8 cellular contexts compared by ENCODE assay signal in the genomic region with DNA sequence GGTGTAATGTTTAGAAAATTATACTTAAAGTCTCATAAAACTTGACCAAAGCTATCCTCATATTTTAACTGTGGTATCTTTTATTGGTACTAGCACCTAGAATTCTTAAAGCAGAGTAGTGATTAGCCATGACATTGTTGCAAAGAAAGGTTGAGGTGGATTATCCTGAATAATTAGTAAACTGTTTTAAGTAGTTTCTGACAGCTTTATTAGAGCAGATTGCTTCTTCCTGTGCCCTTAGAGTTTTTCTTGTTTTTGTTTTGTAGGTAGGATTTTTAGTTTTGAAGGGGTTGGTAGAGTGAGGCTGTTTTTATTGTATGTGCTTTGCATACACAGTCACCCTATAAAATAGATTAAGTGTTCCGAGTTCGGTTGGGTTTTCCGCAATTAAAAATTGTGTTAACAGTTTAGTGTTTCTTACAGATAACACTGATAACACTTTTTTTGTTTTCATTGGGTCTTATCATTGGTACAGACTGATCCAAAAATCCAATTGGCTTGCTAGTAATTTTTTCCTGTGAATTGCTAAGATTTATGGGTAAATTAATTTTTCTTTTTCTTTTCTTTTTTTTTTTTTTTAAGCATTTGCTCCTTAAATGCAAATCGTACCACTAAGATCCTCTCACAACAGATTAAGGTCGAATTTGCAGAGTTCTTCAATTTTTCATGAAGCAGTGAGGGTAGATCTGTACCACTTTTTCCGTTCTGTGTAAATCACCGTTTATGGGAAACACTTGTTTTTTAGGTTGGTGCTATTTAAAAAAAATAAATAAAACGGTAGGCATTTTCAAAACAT. TPM values are rescaled to one million over a fixed set of nuclear protein-coding genes. Genes with fewer than 3 reads are reported as not detected.
DNase-seq lines count a peak whose midpoint lies in the region; ATAC-seq and TF ChIP-seq lines count a peak whose summit lies in the region.

No MANE protein-coding gene starts in this region.

- no peak for ATAC-seq in HG02870 (IDR thresholded peaks at IDR 0.05; ENCODE audit: unreplicated experiment)

- no peak for TF ChIP-seq EP300 in neural cell (conservative IDR thresholded peaks at IDR 0.05; ENCODE audit: poor library complexity, severe bottlenecking)

- H3F3A ChIP-seq in neural cell (ENCODE audit: insufficient read depth, low read length, poor library complexity, severe bottlenecking): peaks cover 7% of the 10 kb centered on the region

- TF ChIP-seq CTCF in BE2C (IDR thresholded peaks at IDR 0.05; ENCODE audit: low read depth, low read length) (no peak), LNCaP clone FGC (IDR thresholded peaks at IDR 0.05; ENCODE audit: control insufficient read depth, extremely low read depth, insufficient read depth) (no peak), dorsolateral prefrontal cortex (IDR thresholded peaks at IDR 0.05 in 54 of 56, conservative IDR thresholded peaks at IDR 0.05 in 2 of 56; ENCODE audit: low read depth in 1 of 56, partially characterized antibody in 56 of 56) (no peak), neural cell (IDR thresholded peaks at IDR 0.05; ENCODE audit: poor library complexity, severe bottlenecking) (no peak)

- H3K36me3 ChIP-seq in BE2C (peaks cover 57% of the 10 kb centered on the region), neural cell (ENCODE audit: insufficient read depth, low read length) (no peaks in the 10 kb centered on the region)

- no peak for DNase-seq in BE2C
- DNase-seq in LNCaP clone FGC (ENCODE audit: low read depth): peak; percentile 46
- DNase-seq in dorsolateral prefrontal cortex: no peak
- no peak for DNase-seq in dermis blood vessel endothelial cell
- DNase-seq in stimulated activated CD4-positive, alpha-beta T cell treated with anti-CD3 and anti-CD28 coated beads, Interleukin-12 subunit alpha, Interleukin-12 subunit beta, amount 100 ng/mL, for 4 hours: no peak
- DNase-seq in NCI-H1105 (lab: John Stamatoyannopoulos, UW): no peak

- H3K79me2 ChIP-seq in neural cell (replicated peaks; ENCODE audit: insufficient read depth, low read length): peaks cover 76% of the 10 kb centered on the region

- H2AFZ ChIP-seq in neural cell (ENCODE audit: low read depth, low read length): no peak overlapping the region

- H3K9me3 ChIP-seq in BE2C (no peaks in the 10 kb centered on the region; the same call in 1 of the 2 replicates), neural cell (ENCODE audit: low read length) (no peaks in the 10 kb centered on the region)

- H4K20me1 ChIP-seq in neural cell (ENCODE audit: insufficient read depth): peaks cover 55% of the 10 kb centered on the region

- no peak for TF ChIP-seq RAD21 in neural cell (conservative IDR thresholded peaks at IDR 0.05)

- peaks cover 6% of the 10 kb centered on the region for H3K4me1 ChIP-seq in BE2C

- peak overlapping the region; percentile 99 for H3K9ac ChIP-seq in neural cell (ENCODE audit: low read length)

- intact Hi-C loops in dorsolateral prefrontal cortex (cut with DNase I): loop anchor here (5.0 to 10.0 kb wide), 6 partner anchors 103 to 570 kb away; a partner anchor contains a TSS

- H3K27me3 ChIP-seq in BE2C (no peaks in the 10 kb centered on the region), dorsolateral prefrontal cortex (no peaks in the 10 kb centered on the region), neural cell (ENCODE audit: insufficient read depth, low read depth, low read length) (no peaks in the 10 kb centered on the region)

- H3K27ac ChIP-seq in dorsolateral prefrontal cortex: peak overlapping the region in 22 of 59 donors; percentile 2 to 100 (median 48)
- no peak overlapping the region for H3K27ac ChIP-seq in neural cell (ENCODE audit: low read length)

- H3K4me3 ChIP-seq in BE2C (ENCODE audit: low read depth, low read length) (peak overlapping the region; percentile 98), LNCaP clone FGC (ENCODE audit: low read depth, low read length) (peak overlapping the region; percentile 95), dorsolateral prefrontal cortex (peak overlapping the region; percentile 20 to 99 (median 90)), neural cell (ENCODE audit: low read length) (peak overlapping the region; percentile 87)

- H3K9me2 ChIP-seq in neural cell (ENCODE audit: insufficient read depth, low read length): no peaks in the 10 kb centered on the region

- H3K4me2 ChIP-seq in neural cell (ENCODE audit: low read length): peak overlapping the region; percentile 80

TF ChIP-seq in neural cell, 6 proteins besides CTCF, POLR2A, EP300 and RAD21:
- no peak for TF ChIP-seq POLR2AphosphoS5 (IDR thresholded peaks at IDR 0.05)
- TF ChIP-seq EZH2 (IDR thresholded peaks at IDR 0.05; ENCODE audit: borderline replicate concordance, insufficient read depth, low read length, poor library complexity, severe bottlenecking): no peak

RNA-seq across cellular contexts. Expression of a gene that starts 2.1 kb away (rescaled TPM):
- 3.3 TPM for polyA plus RNA-seq in BE2C (2012; ENCODE audit: insufficient read depth, insufficient read length, low read depth)
- total RNA-seq in dorsolateral prefrontal cortex (10 to 100 TPM in 20 of 120 experiments, 1 to 10 TPM in 100; 2.8 to 18.0 (median 7.7) TPM), dermis blood vessel endothelial cell (3.1 and 4.4 TPM in 2 replicates)
- polyA plus RNA-seq in neural cell: 6.4 and 6.7 TPM in 2 replicates
- polyA minus RNA-seq in neural cell: 11.3 and 12.2 TPM in 2 replicates

RNA-seq across cellular contexts. Expression of a gene that starts 3.0 kb away (rescaled TPM):
- 323 TPM for polyA plus RNA-seq in BE2C (2012; ENCODE audit: insufficient read depth, insufficient read length, low read depth)
- total RNA-seq in dorsolateral prefrontal cortex (100 to 1,000 TPM in 113 of 120 experiments, 10 to 100 TPM in 7; 77.7 to 201 (median 131) TPM), dermis blood vessel endothelial cell (19.2 and 40.1 TPM in 2 replicates)
- 66.0 and 74.2 TPM in 2 replicates for polyA plus RNA-seq in neural cell
- 55.8 and 62.0 TPM in 2 replicates for polyA minus RNA-seq in neural cell
